In the genomic region with DNA sequence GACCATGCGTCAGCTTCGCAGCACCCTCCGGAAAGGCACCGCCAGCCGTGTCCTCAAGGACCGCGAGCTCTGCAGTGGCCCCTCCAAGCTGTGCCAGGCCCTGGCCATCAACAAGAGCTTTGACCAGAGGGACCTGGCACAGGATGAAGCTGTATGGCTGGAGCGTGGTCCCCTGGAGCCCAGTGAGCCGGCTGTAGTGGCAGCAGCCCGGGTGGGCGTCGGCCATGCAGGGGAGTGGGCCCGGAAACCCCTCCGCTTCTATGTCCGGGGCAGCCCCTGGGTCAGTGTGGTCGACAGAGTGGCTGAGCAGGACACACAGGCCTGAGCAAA, we compare ENCODE assay signal across 1 cellular context.
TF ChIP-seq lines count a peak whose summit lies in the region.

No MANE protein-coding gene starts in this region.

TF ChIP-seq in endothelial cell of umbilical vein, 7 proteins besides CTCF, POLR2A, EP300 and RAD21:
- no peak for TF ChIP-seq JUN (IDR thresholded peaks at IDR 0.05; ENCODE audit: borderline replicate concordance, insufficient read depth, insufficient read length, low read depth)
- TF ChIP-seq MYC (IDR thresholded peaks at IDR 0.05; ENCODE audit: low read depth, low read length) = no peak
- no peak for TF ChIP-seq POLR2AphosphoS5 (IDR thresholded peaks at IDR 0.05; ENCODE audit: insufficient read depth, low read depth, low read length)
- TF ChIP-seq EZH2 (IDR thresholded peaks at IDR 0.05; ENCODE audit: borderline replicate concordance, low read depth, low read length, severe bottlenecking) = no peak
- no peak for TF ChIP-seq FOS (IDR thresholded peaks at IDR 0.05; ENCODE audit: borderline replicate concordance, insufficient read depth, low read length)
- TF ChIP-seq, protein P1, sequence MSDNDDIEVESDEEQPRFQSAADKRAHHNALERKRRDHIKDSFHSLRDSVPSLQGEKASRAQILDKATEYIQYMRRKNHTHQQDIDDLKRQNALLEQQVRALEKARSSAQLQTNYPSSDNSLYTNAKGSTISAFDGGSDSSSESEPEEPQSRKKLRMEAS (IDR thresholded peaks at IDR 0.05; ENCODE audit: insufficient read depth, insufficient read length) = no peak
- no peak for TF ChIP-seq GATA2 (IDR thresholded peaks at IDR 0.05; ENCODE audit: insufficient read depth, insufficient read length, low read depth, low read length)
